Comparison of ENCODE assay signal across 2 cellular contexts in genomic region chr2:241641631-241642030, GRCh38.
TF ChIP-seq lines count a peak whose summit lies in the region.

No MANE protein-coding gene starts in this region.

TF ChIP-seq in GM12878, 131 proteins besides CTCF, POLR2A, EP300 and RAD21:
- peak; percentile 55; the same call in 1 of the 2 replicates for TF ChIP-seq NR2F1 (conservative IDR thresholded peaks at IDR 0.05)
- TF ChIP-seq FOXK2 (IDR thresholded peaks at IDR 0.05): no peak
- TF ChIP-seq ZNF217 (IDR thresholded peaks at IDR 0.05): no peak
- no peak for TF ChIP-seq MLLT1 (IDR thresholded peaks at IDR 0.05)

TF ChIP-seq in SK-N-SH, 30 proteins besides CTCF, POLR2A, EP300 and RAD21:
- TF ChIP-seq RCOR1 (IDR thresholded peaks at IDR 0.05; ENCODE audit: low read length) (no peak), REST (IDR thresholded peaks at IDR 0.05; ENCODE audit: low read depth, low read length) (no peak), NFIC (IDR thresholded peaks at IDR 0.05; ENCODE audit: borderline replicate concordance) (no peak), RXRA (IDR thresholded peaks at IDR 0.05; ENCODE audit: borderline replicate concordance, low read depth) (no peak), USF2 (IDR thresholded peaks at IDR 0.05; ENCODE audit: borderline replicate concordance, low read depth, low read length) (no peak), TCF12 (IDR thresholded peaks at IDR 0.05) (no peak), TEAD4 (IDR thresholded peaks at IDR 0.05; ENCODE audit: borderline replicate concordance, insufficient read depth) (no peak), EZH2phosphoT487 (IDR thresholded peaks at IDR 0.05; ENCODE audit: borderline replicate concordance, low read depth) (no peak), GATA2 (CRISPR knock-in tag; IDR thresholded peaks at IDR 0.05) (no peak), MAX (IDR thresholded peaks at IDR 0.05; ENCODE audit: low read depth) (no peak), CHD2 (IDR thresholded peaks at IDR 0.05; ENCODE audit: low read length, partially characterized antibody) (no peak)
